ENCODE assay signal across 22 cellular contexts in genomic region chr2:38551746-38552145, GRCh38. TPM values are rescaled to one million over a fixed set of nuclear protein-coding genes. Genes with fewer than 3 reads are reported as not detected.
DNase-seq lines count a peak whose midpoint lies in the region; ATAC-seq, FAIRE-seq and TF ChIP-seq lines count a peak whose summit lies in the region.
"Had no signal": no experiment of that assay in that cellular context is flagged by ENCODE, and none has a peak within 500 bp of the region (broad histone marks: within the 10 kb centered on the region; RNA-seq: fewer than 3 reads in every experiment).

No MANE protein-coding gene starts in this region.

- H3K4me3 ChIP-seq in HepG2 (replicated peaks in 1 of 3; ENCODE audit: insufficient read depth in 1 of 3, low read depth in 2 of 3, low read length in 3 of 3) = no peak overlapping the region
- no peak overlapping the region for H3K4me3 ChIP-seq in right lobe of liver
- no peak overlapping the region for H3K4me3 ChIP-seq in smooth muscle cell
- H3K4me3 ChIP-seq: MG63 had no signal

- H3K27ac ChIP-seq in HepG2 (ENCODE audit: extremely low read length, insufficient read depth, low read length) (no peak overlapping the region), right lobe of liver (no peak overlapping the region), smooth muscle cell (ENCODE audit: low read depth) (no peak overlapping the region)
- H3K27ac ChIP-seq: 22Rv1, C4-2B, HL-60 had no signal

- TF ChIP-seq CTCF in HepG2 (CRISPR knock-in tag; IDR thresholded peaks at IDR 0.05) (no peak), right lobe of liver (IDR thresholded peaks at IDR 0.05) (no peak), smooth muscle cell (IDR thresholded peaks at IDR 0.05; ENCODE audit: borderline replicate concordance, insufficient read depth, poor library complexity, severe bottlenecking) (no peak)

- TF ChIP-seq EP300 in HepG2 (IDR thresholded peaks at IDR 0.05; ENCODE audit: low read depth in 2 of 2, low read length in 2 of 2) = no peak
- TF ChIP-seq EP300 in HepG2 (CRISPR knock-in tag; IDR thresholded peaks at IDR 0.05; ENCODE audit: borderline replicate concordance) = no peak

- no peak overlapping the region for H3K4me3 Mint-ChIP-seq in T-helper 2 cell treated with Interferon-gamma antibody and Interleukin-4, amounts not matched to agents 5 μg/mL and 100 μg/mL, for 36 hours
- no peak overlapping the region for H3K4me3 Mint-ChIP-seq in activated T-helper 2 cell treated with anti-CD3 and anti-CD28 coated beads, Interferon-gamma antibody, Interleukin-2, Interleukin-4, amounts not matched to agents 10 μg/mL and 5 μg/mL and 100 μg/mL, durations not matched to agents 14 hours and 24 hours and 36 hours (ENCODE audit: low read depth)
- H3K4me3 Mint-ChIP-seq: B cell had no signal

- 100% methylated on average over 2 of the region's 2 CpGs for WGBS in HepG2 (ENCODE audit: low lambda C conversion rate)
- WGBS in right lobe of liver (ENCODE audit: insufficient coverage, low coverage, low lambda C conversion rate, missing lambda C conversion rate) = 81% methylated on average over 2 of the region's 2 CpGs
- 96% methylated on average over 2 of the region's 2 CpGs for WGBS in smooth muscle cell (ENCODE audit: low lambda C conversion rate)

- H3K4me1 ChIP-seq in HepG2 (ENCODE audit: insufficient read depth, low read length) = no peaks in the 10 kb centered on the region
- H3K4me1 ChIP-seq in right lobe of liver = no peaks in the 10 kb centered on the region
- no peaks in the 10 kb centered on the region for H3K4me1 ChIP-seq in smooth muscle cell (ENCODE audit: low read depth)

- FAIRE-seq in HepG2 (lab: Jason Lieb, UNC) = no peak
- FAIRE-seq: D721Med, GM19239, RCC 7860 had no signal

- H3K36me3 Mint-ChIP-seq in T-helper 2 cell treated with Interferon-gamma antibody and Interleukin-4, amounts not matched to agents 5 μg/mL and 100 μg/mL, for 36 hours (ENCODE audit: low read depth) = peaks cover 8% of the 10 kb centered on the region
- H3K36me3 Mint-ChIP-seq in activated T-helper 2 cell treated with anti-CD3 and anti-CD28 coated beads, Interferon-gamma antibody, Interleukin-2, Interleukin-4, amounts not matched to agents 10 μg/mL and 5 μg/mL and 100 μg/mL, durations not matched to agents 14 hours and 24 hours and 36 hours (ENCODE audit: low read depth) = peaks cover 34% of the 10 kb centered on the region

- no peaks in the 10 kb centered on the region for H3K27me3 Mint-ChIP-seq in T-helper 2 cell treated with Interferon-gamma antibody and Interleukin-4, amounts not matched to agents 5 μg/mL and 100 μg/mL, for 36 hours (ENCODE audit: low read depth)
- H3K27me3 Mint-ChIP-seq in activated T-helper 2 cell treated with anti-CD3 and anti-CD28 coated beads, Interferon-gamma antibody, Interleukin-2, Interleukin-4, amounts not matched to agents 10 μg/mL and 5 μg/mL and 100 μg/mL, durations not matched to agents 14 hours and 24 hours and 36 hours (ENCODE audit: low read depth) = no peaks in the 10 kb centered on the region

- H3K36me3 ChIP-seq in HepG2 (replicated peaks in 1 of 2; ENCODE audit: control insufficient read depth in 1 of 2, insufficient read depth in 2 of 2, low read length in 2 of 2) (peaks cover 0 to 2% of the 10 kb centered on the region in 2 experiments; a peak in 1 of 5 replicates), right lobe of liver (no peaks in the 10 kb centered on the region), smooth muscle cell (ENCODE audit: low read depth) (no peaks in the 10 kb centered on the region)
- H3K36me3 ChIP-seq: MG63 had no signal

- ATAC-seq in HepG2 (no peak), right lobe of liver (no peak), HG02870 (IDR thresholded peaks at IDR 0.05; ENCODE audit: unreplicated experiment) (no peak)

- in situ Hi-C loops in HepG2 (cut with HindIII; ENCODE audit: extremely low pct_ligation_motif_present, low pct_unique_long_range_greater_than_20kb) = no loop called here

- no peaks in the 10 kb centered on the region for H3K79me2 ChIP-seq in HepG2 (ENCODE audit: insufficient read depth, low read length)
- H3K79me2 ChIP-seq in smooth muscle cell (ENCODE audit: low read depth) = no peaks in the 10 kb centered on the region

- TF ChIP-seq POLR2A in HepG2 (IDR thresholded peaks at IDR 0.05; ENCODE audit: insufficient read depth in 1 of 2, low read depth in 2 of 2, low read length in 2 of 2) = no peak
- no peak for TF ChIP-seq POLR2A in right lobe of liver (IDR thresholded peaks at IDR 0.05)

- H3K9me3 ChIP-seq in HepG2 (ENCODE audit: low read length) (no peaks in the 10 kb centered on the region), right lobe of liver (no peaks in the 10 kb centered on the region), smooth muscle cell (replicated peaks; ENCODE audit: low read depth) (no peaks in the 10 kb centered on the region)
- H3K9me3 ChIP-seq: MG63 had no signal

- POLR2A ChIA-PET in HepG2 (lab: Yijun Ruan, JAX) = no interaction called here

- no peak overlapping the region for H3K4me2 ChIP-seq in HepG2 (ENCODE audit: low read depth, low read length)
- no peak overlapping the region for H3K4me2 ChIP-seq in smooth muscle cell

- CTCF ChIA-PET in HepG2 (lab: Yijun Ruan, JAX; ENCODE audit: low intra/inter-chr PET ratio, low total read pairs) = no interaction called here

- peak; percentile 31 for DNase-seq in T-helper 2 cell treated with Interferon-gamma antibody and Interleukin-4, amounts not matched to agents 5 μg/mL and 100 μg/mL, for 36 hours (ENCODE audit: low spot score)
- DNase-seq in T-helper 2 cell (no peak), HepG2 (ENCODE audit: low spot score) (no peak), right lobe of liver (no peak), smooth muscle cell (lab: John Stamatoyannopoulos, UW; ENCODE audit: unreplicated experiment) (no peak)
- no peak for DNase-seq in activated T-helper 2 cell treated with anti-CD3 and anti-CD28 coated beads, Interferon-gamma antibody, Interleukin-2, Interleukin-4, amounts not matched to agents 10 μg/mL and 5 μg/mL and 100 μg/mL, durations not matched to agents 14 hours and 24 hours and 36 hours (ENCODE audit: low spot score)
- DNase-seq in activated naive CD4-positive, alpha-beta T cell treated with Interleukin-2 at 50 U/mL for 16 hours = no peak
- DNase-seq: MG63, NCI-H1105 treated with DMSO at 0.1 percent for 48 hours, NCI-H2029, NCI-H446, NCI-H524 treated with DMSO at 0.1 percent for 48 hours, NCI-H774, SIG-M5 had no signal

- TSS peak; percentile 3 for BruUV-seq in HepG2 (replicated peaks; lab: Mats Ljungman, UMichigan)

- no peaks in the 10 kb centered on the region for H3K9me3 Mint-ChIP-seq in T-helper 2 cell treated with Interferon-gamma antibody and Interleukin-4, amounts not matched to agents 5 μg/mL and 100 μg/mL, for 36 hours
- no peaks in the 10 kb centered on the region for H3K9me3 Mint-ChIP-seq in activated T-helper 2 cell treated with anti-CD3 and anti-CD28 coated beads, Interferon-gamma antibody, Interleukin-2, Interleukin-4, amounts not matched to agents 10 μg/mL and 5 μg/mL and 100 μg/mL, durations not matched to agents 14 hours and 24 hours and 36 hours

- no peak for TF ChIP-seq RAD21 in HepG2 (CRISPR knock-in tag; IDR thresholded peaks at IDR 0.05)

- no peak overlapping the region for H3K27ac Mint-ChIP-seq in T-helper 2 cell treated with Interferon-gamma antibody and Interleukin-4, amounts not matched to agents 5 μg/mL and 100 μg/mL, for 36 hours
- H3K27ac Mint-ChIP-seq in activated T-helper 2 cell treated with anti-CD3 and anti-CD28 coated beads, Interferon-gamma antibody, Interleukin-2, Interleukin-4, amounts not matched to agents 10 μg/mL and 5 μg/mL and 100 μg/mL, durations not matched to agents 14 hours and 24 hours and 36 hours = peak overlapping the region; percentile 67
- H3K27ac Mint-ChIP-seq: B cell had no signal

- intact Hi-C loops in HepG2 (cut with micrococcal nuclease; ENCODE audit: unreplicated experiment) = no loop called here
- intact Hi-C loops in right lobe of liver (cut with DNase I) = no loop called here
- intact Hi-C loops in activated T-helper 2 cell treated with anti-CD3 and anti-CD28 coated beads, Interferon-gamma antibody, Interleukin-2, Interleukin-4, amounts not matched to agents 10 μg/mL and 5 μg/mL and 100 μg/mL, durations not matched to agents 14 hours and 24 hours and 36 hours (cut with micrococcal nuclease) = loop anchor here (1.0 to 2.0 kb wide), 2 partner anchors 8 to 19 kb away; no protein-coding TSS in a partner anchor

- H3K9ac ChIP-seq in HepG2 (ENCODE audit: insufficient read depth, low read depth, low read length) (no peak overlapping the region), smooth muscle cell (ENCODE audit: low read depth) (no peak overlapping the region)

- peaks cover 14% of the 10 kb centered on the region for H3F3A ChIP-seq in smooth muscle cell (ENCODE audit: low read depth)

- H3K27me3 ChIP-seq in HepG2 (ENCODE audit: control insufficient read depth in 1 of 2, insufficient read depth in 2 of 2, low read length in 2 of 2) (no peaks in the 10 kb centered on the region), right lobe of liver (no peaks in the 10 kb centered on the region), smooth muscle cell (ENCODE audit: low read depth) (no peaks in the 10 kb centered on the region)
- H3K27me3 ChIP-seq: MG63 had no signal

- no peak overlapping the region for H2AFZ ChIP-seq in HepG2 (ENCODE audit: low read length)
- H2AFZ ChIP-seq in smooth muscle cell (ENCODE audit: low read depth) = no peak overlapping the region

- H3K4me1 Mint-ChIP-seq in T-helper 2 cell treated with Interferon-gamma antibody and Interleukin-4, amounts not matched to agents 5 μg/mL and 100 μg/mL, for 36 hours (ENCODE audit: low read depth) = peaks cover 11% of the 10 kb centered on the region
- peaks cover 35% of the 10 kb centered on the region for H3K4me1 Mint-ChIP-seq in activated T-helper 2 cell treated with anti-CD3 and anti-CD28 coated beads, Interferon-gamma antibody, Interleukin-2, Interleukin-4, amounts not matched to agents 10 μg/mL and 5 μg/mL and 100 μg/mL, durations not matched to agents 14 hours and 24 hours and 36 hours (ENCODE audit: low read depth)
- H3K4me1 Mint-ChIP-seq: B cell had no signal

- no peaks in the 10 kb centered on the region for H4K20me1 ChIP-seq in HepG2 (ENCODE audit: insufficient read depth, low read length)
- H4K20me1 ChIP-seq in smooth muscle cell (ENCODE audit: low read depth) = no peaks in the 10 kb centered on the region

RNA-seq across cellular contexts. Expression of gene HNRNPLL, which starts 51.0 kb away (rescaled TPM):
- total RNA-seq in HepG2 (2016; rRNA removed; fragmentation: Illumina TruSeq; extraction: Trizol) = 91.9 and 103 TPM in 2 replicates
- total RNA-seq in HepG2 (2016; cell fraction: cytosol; rRNA removed; fragmentation: Illumina TruSeq; extraction: Trizol; ENCODE audit: low read depth) = 52.7 and 54.6 TPM in 2 replicates
- total RNA-seq in HepG2 (2016; cell fraction: insoluble cytoplasmic fraction; rRNA removed; fragmentation: Illumina TruSeq; extraction: Trizol) = 92.9 and 108 TPM in 2 replicates
- total RNA-seq in HepG2 (2016; cell fraction: membrane; rRNA removed; fragmentation: Illumina TruSeq; extraction: Trizol) = 54.8 and 56.7 TPM in 2 replicates
- 147 and 151 TPM in 2 replicates for total RNA-seq in HepG2 (2016; cell fraction: nucleus; rRNA removed; fragmentation: Illumina TruSeq; extraction: Trizol)
- polyA plus RNA-seq in HepG2 (2011; rRNA removed) = 34.3 and 49.4 TPM in 2 replicates
- polyA plus RNA-seq in HepG2 (2011; cell fraction: cytosol; rRNA removed) = 17.6 and 20.9 TPM in 2 replicates
- 29.2 and 34.2 TPM in 2 replicates for polyA plus RNA-seq in HepG2 (2011; cell fraction: nucleus; rRNA removed)
- polyA plus RNA-seq in HepG2 (2012) = 32.8 and 45.3 TPM in 2 replicates
- 13.0 and 17.4 TPM in 2 replicates for polyA plus RNA-seq in HepG2 (2016; cell fraction: cytosol; fragmentation: Illumina TruSeq; extraction: Trizol; ENCODE audit: low read depth)
- polyA plus RNA-seq in HepG2 (2016; cell fraction: insoluble cytoplasmic fraction; fragmentation: Illumina TruSeq; extraction: Trizol; ENCODE audit: low read depth) = 75.8 and 78.0 TPM in 2 replicates
- polyA plus RNA-seq in HepG2 (2016; cell fraction: membrane; fragmentation: Illumina TruSeq; extraction: Trizol; ENCODE audit: low read depth) = 27.6 and 27.9 TPM in 2 replicates
- 66.8 and 68.2 TPM in 2 replicates for polyA plus RNA-seq in HepG2 (2016; cell fraction: nucleus; fragmentation: Illumina TruSeq; extraction: Trizol; ENCODE audit: insufficient read depth, low read depth)
- 14.7 and 21.6 TPM in 2 replicates for polyA minus RNA-seq in HepG2 (2011; rRNA and poly(A)+ RNA removed; ENCODE audit: low replicate concordance)
- 25.8 and 30.8 TPM in 2 replicates for polyA minus RNA-seq in HepG2 (2011; cell fraction: cytosol; rRNA and poly(A)+ RNA removed)
- polyA minus RNA-seq in HepG2 (2011; cell fraction: nucleus; rRNA and poly(A)+ RNA removed) = 227 and 258 TPM in 2 replicates
- total RNA-seq in right lobe of liver = 10 to 100 TPM in 5 of 6 experiments, 1 to 10 TPM in 1; 9.2 to 15.9 (median 13.9) TPM
- total RNA-seq in activated T-helper 2 cell treated with anti-CD3 and anti-CD28 coated beads, Interferon-gamma antibody, Interleukin-2, Interleukin-4, amounts not matched to agents 10 μg/mL and 5 μg/mL and 100 μg/mL, durations not matched to agents 14 hours and 24 hours and 36 hours = 65.7 and 67.7 TPM in 2 replicates
- 37.4 and 57.1 TPM in 2 replicates for total RNA-seq in smooth muscle cell
- polyA plus RNA-seq in smooth muscle cell = 40.2 and 42.8 TPM in 2 replicates
